8 cellular contexts compared by ENCODE assay signal in the genomic region with DNA sequence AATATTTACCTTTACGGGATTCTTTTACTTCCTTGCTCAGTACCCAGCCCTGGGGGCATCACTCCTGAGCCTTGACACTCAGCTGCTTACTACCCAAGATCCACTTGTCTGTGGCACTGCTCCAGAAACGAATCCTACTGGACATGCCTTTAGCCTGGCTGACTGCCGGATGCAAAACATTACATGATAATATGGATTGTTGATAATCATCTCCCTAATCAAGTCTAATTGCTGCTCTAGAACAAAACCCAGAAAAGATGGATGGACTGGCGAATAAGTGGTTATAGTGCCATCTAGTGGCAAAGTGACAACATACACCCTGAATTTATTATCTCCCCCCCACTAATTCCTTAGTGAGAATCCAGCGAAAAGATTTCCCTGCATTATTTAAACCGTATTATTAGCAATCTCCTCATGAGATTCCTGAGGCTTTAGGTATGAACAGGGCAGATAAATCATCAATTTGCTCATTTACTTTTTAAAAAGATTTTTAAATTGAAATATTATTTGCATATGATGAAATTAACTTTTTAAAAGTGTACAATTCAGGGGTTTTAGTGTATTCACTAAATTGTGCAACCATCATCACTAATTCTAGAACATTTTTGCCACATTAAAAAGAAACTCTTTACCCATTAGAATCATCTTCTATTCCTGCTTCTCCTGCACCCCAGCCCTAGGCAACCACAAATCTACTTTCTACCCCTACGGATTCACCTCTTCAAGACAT.
DNase-seq lines count a peak whose midpoint lies in the region; ATAC-seq and TF ChIP-seq lines count a peak whose summit lies in the region.

No MANE protein-coding gene starts in this region.

- peak; percentile 75 for DNase-seq in activated CD4-positive, alpha-beta T cell treated with anti-CD3 and anti-CD28 coated beads, Interleukin-2, amount 10 ng/mL, durations not matched to agents 24 days and 14 days
- DNase-seq in activated CD4-positive, alpha-beta T cell treated with anti-CD3 and anti-CD28 coated beads, Interleukin-2, amount 50 U/mL, for 48 hours = no peak
- DNase-seq in LoVo (ENCODE audit: low spot score) (peak; percentile 76), Peyer's patch (no peak), dermis microvascular lymphatic vessel endothelial cell (ENCODE audit: low read depth in 2 of 2) (peak; percentile 55 to 74), lung microvascular endothelial cell (ENCODE audit: low read depth in 2 of 2) (peak; percentile 78 to 79)
- DNase-seq in effector memory CD4-positive, alpha-beta T cell = no peak

- TF ChIP-seq POLR2A in Peyer's patch (IDR thresholded peaks at IDR 0.05) = no peak

- peaks cover 8% of the 10 kb centered on the region for H3K27me3 Mint-ChIP-seq in activated CD4-positive, alpha-beta T cell treated with anti-CD3 and anti-CD28 coated beads, Interleukin-2, amount 10 ng/mL, durations not matched to agents 24 days and 14 days

- peak; percentile 71 to 94 (median 89) for TF ChIP-seq CTCF in Peyer's patch (IDR thresholded peaks at IDR 0.05)

- no peaks in the 10 kb centered on the region for H3K27me3 ChIP-seq in Peyer's patch
- H3K27me3 ChIP-seq in effector memory CD4-positive, alpha-beta T cell (replicated peaks; ENCODE audit: control insufficient read depth, insufficient read depth, low read length, poor library complexity, severe bottlenecking) = no peaks in the 10 kb centered on the region

- ATAC-seq in HG02852 (IDR thresholded peaks at IDR 0.05; ENCODE audit: unreplicated experiment) = no peak

- no peaks in the 10 kb centered on the region for H3K9me3 ChIP-seq in Peyer's patch
- H3K9me3 ChIP-seq in effector memory CD4-positive, alpha-beta T cell (ENCODE audit: control insufficient read depth, low read length) = no peaks in the 10 kb centered on the region

- H3K36me3 ChIP-seq in Peyer's patch = no peaks in the 10 kb centered on the region
- no peaks in the 10 kb centered on the region for H3K36me3 ChIP-seq in effector memory CD4-positive, alpha-beta T cell (ENCODE audit: control insufficient read depth, insufficient read depth, low read length)

- no peaks in the 10 kb centered on the region for H3K4me1 ChIP-seq in Peyer's patch
- no peaks in the 10 kb centered on the region for H3K4me1 ChIP-seq in effector memory CD4-positive, alpha-beta T cell (ENCODE audit: control insufficient read depth, insufficient read depth, low read length, poor library complexity, severe bottlenecking)

- H3K4me1 Mint-ChIP-seq in activated CD4-positive, alpha-beta T cell treated with anti-CD3 and anti-CD28 coated beads, Interleukin-2, amount 10 ng/mL, durations not matched to agents 24 days and 14 days = peaks cover 24% of the 10 kb centered on the region

- H3K9me3 Mint-ChIP-seq in activated CD4-positive, alpha-beta T cell treated with anti-CD3 and anti-CD28 coated beads, Interleukin-2, amount 10 ng/mL, durations not matched to agents 24 days and 14 days = no peaks in the 10 kb centered on the region

- no peak overlapping the region for H3K4me3 ChIP-seq in Peyer's patch
- H3K4me3 ChIP-seq in effector memory CD4-positive, alpha-beta T cell (ENCODE audit: insufficient read depth, low read depth, low read length, poor library complexity, severe bottlenecking) = no peak overlapping the region

- H3K27ac ChIP-seq in Peyer's patch = no peak overlapping the region
- H3K27ac ChIP-seq in effector memory CD4-positive, alpha-beta T cell (ENCODE audit: insufficient read depth, low read length, poor library complexity, severe bottlenecking) = no peak overlapping the region

- no peak overlapping the region for H3K4me3 Mint-ChIP-seq in activated CD4-positive, alpha-beta T cell treated with anti-CD3 and anti-CD28 coated beads, Interleukin-2, amount 10 ng/mL, durations not matched to agents 24 days and 14 days

- no peaks in the 10 kb centered on the region for H3K36me3 Mint-ChIP-seq in activated CD4-positive, alpha-beta T cell treated with anti-CD3 and anti-CD28 coated beads, Interleukin-2, amount 10 ng/mL, durations not matched to agents 24 days and 14 days (ENCODE audit: low read depth)

- intact Hi-C loops in activated CD4-positive, alpha-beta T cell treated with anti-CD3 and anti-CD28 coated beads, Interleukin-2, amount 10 ng/mL, durations not matched to agents 24 days and 14 days (cut with micrococcal nuclease) = loop anchor here (1.0 to 5.0 kb wide), 6 partner anchors 18 to 350 kb away; partner anchors contain the start of gene RGS9

- H3K27ac Mint-ChIP-seq in activated CD4-positive, alpha-beta T cell treated with anti-CD3 and anti-CD28 coated beads, Interleukin-2, amount 10 ng/mL, durations not matched to agents 24 days and 14 days = no peak overlapping the region

Comparison
In these comparisons a context has a peak if more than half of its experiments do, and no peak if none do; other contexts are left out.
1. DNase-seq: peak in activated CD4-positive, alpha-beta T cell treated with anti-CD3 and anti-CD28 coated beads, Interleukin-2, amount 10 ng/mL, durations not matched to agents 24 days and 14 days (single experiment), LoVo (single experiment), dermis microvascular lymphatic vessel endothelial cell (2 of 2) and lung microvascular endothelial cell (2 of 2); none in activated CD4-positive, alpha-beta T cell treated with anti-CD3 and anti-CD28 coated beads, Interleukin-2, amount 50 U/mL, for 48 hours (0 of 2), Peyer's patch (0 of 3) and effector memory CD4-positive, alpha-beta T cell (0 of 3).